Comparison of ENCODE assay signal across 8 cellular contexts in the genomic region with DNA sequence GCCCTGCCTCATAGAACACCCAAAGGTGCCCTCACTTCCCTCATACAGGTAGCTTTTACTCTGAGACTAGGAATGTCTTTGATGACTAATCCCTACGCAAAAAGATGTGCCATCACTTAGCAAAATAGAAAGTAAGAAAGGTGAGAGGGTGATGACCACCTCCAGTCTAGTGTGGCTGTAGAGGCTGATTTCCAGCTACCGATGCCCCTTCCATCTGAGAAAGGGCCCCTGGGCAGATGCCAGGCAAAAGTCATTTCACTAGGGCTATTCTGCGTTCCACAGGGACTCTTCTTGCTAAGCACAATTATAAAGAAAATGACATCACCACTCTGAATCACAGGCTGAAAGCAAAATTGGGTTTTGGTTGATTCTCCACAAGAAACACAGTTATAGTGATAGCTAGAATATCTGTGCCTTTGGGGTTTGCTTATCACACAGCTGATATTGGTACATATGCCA.
DNase-seq lines count a peak whose midpoint lies in the region; ATAC-seq, FAIRE-seq and TF ChIP-seq lines count a peak whose summit lies in the region.

No MANE protein-coding gene starts in this region.

- no peak overlapping the region for H3K4me3 ChIP-seq in astrocyte (ENCODE audit: insufficient read depth, low read depth, low read length)
- H3K4me3 ChIP-seq in muscle layer of duodenum (ENCODE audit: low read depth in 1 of 2, low read length in 2 of 2) = no peak overlapping the region
- H3K4me3 ChIP-seq in thoracic aorta = peak overlapping the region; percentile 92

- H3K4me3 Mint-ChIP-seq in activated CD8-positive, alpha-beta T cell treated with anti-CD3 and anti-CD28 coated beads for 36 hours = no peak overlapping the region
- no peak overlapping the region for H3K4me3 Mint-ChIP-seq in activated CD8-positive, alpha-beta T cell treated with anti-CD3 and anti-CD28 coated beads, Interleukin-2, amount 10 ng/mL, durations not matched to agents 7 days and 5 days
- H3K4me3 Mint-ChIP-seq in astrocyte (ENCODE audit: unreplicated experiment) = peak overlapping the region; percentile 11

- no peak for TF ChIP-seq CTCF in activated CD8-positive, alpha-beta T cell treated with anti-CD3 and anti-CD28 coated beads for 36 hours (IDR thresholded peaks at IDR 0.05)
- TF ChIP-seq CTCF in astrocyte (IDR thresholded peaks at IDR 0.05; ENCODE audit: insufficient read depth, low read depth, low read length) (no peak), thoracic aorta (IDR thresholded peaks at IDR 0.05) (no peak)

- DNase-seq in activated CD8-positive, alpha-beta T cell treated with anti-CD3 and anti-CD28 coated beads for 36 hours = peak; percentile 54
- no peak for DNase-seq in activated CD8-positive, alpha-beta T cell treated with anti-CD3 and anti-CD28 coated beads, Interleukin-2, amount 10 ng/mL, durations not matched to agents 7 days and 5 days
- DNase-seq in astrocyte (ENCODE audit: low read depth) (peak; percentile 21), thoracic aorta (ENCODE audit: low spot score) (no peak)

- H2AFZ ChIP-seq in astrocyte (ENCODE audit: low read depth, low read length) = no peak overlapping the region

- H3K27ac Mint-ChIP-seq in activated CD8-positive, alpha-beta T cell treated with anti-CD3 and anti-CD28 coated beads for 36 hours = peak overlapping the region; percentile 40
- H3K27ac Mint-ChIP-seq in activated CD8-positive, alpha-beta T cell treated with anti-CD3 and anti-CD28 coated beads, Interleukin-2, amount 10 ng/mL, durations not matched to agents 7 days and 5 days = no peak overlapping the region
- no peak overlapping the region for H3K27ac Mint-ChIP-seq in astrocyte (ENCODE audit: unreplicated experiment)

- H3K36me3 Mint-ChIP-seq in activated CD8-positive, alpha-beta T cell treated with anti-CD3 and anti-CD28 coated beads for 36 hours (ENCODE audit: low read depth) = peaks cover 12% of the 10 kb centered on the region
- peaks cover 30% of the 10 kb centered on the region for H3K36me3 Mint-ChIP-seq in activated CD8-positive, alpha-beta T cell treated with anti-CD3 and anti-CD28 coated beads, Interleukin-2, amount 10 ng/mL, durations not matched to agents 7 days and 5 days (ENCODE audit: low read depth)
- peaks cover 13% of the 10 kb centered on the region for H3K36me3 Mint-ChIP-seq in astrocyte (ENCODE audit: low read depth, unreplicated experiment)

- peak; percentile 55 for ATAC-seq in activated CD8-positive, alpha-beta T cell treated with anti-CD3 and anti-CD28 coated beads for 36 hours
- ATAC-seq in activated CD8-positive, alpha-beta T cell treated with anti-CD3 and anti-CD28 coated beads, Interleukin-2, amount 10 ng/mL, durations not matched to agents 7 days and 5 days = no peak
- ATAC-seq in thoracic aorta (ENCODE audit: insufficient number of reproducible peaks, low FRiP score, low read depth) (no peak), HG03442 (IDR thresholded peaks at IDR 0.05; ENCODE audit: unreplicated experiment) (no peak), GM19463 (IDR thresholded peaks at IDR 0.05; ENCODE audit: unreplicated experiment) (no peak), HG03196 (IDR thresholded peaks at IDR 0.05; ENCODE audit: unreplicated experiment) (no peak)

- no peaks in the 10 kb centered on the region for H3K9me3 Mint-ChIP-seq in activated CD8-positive, alpha-beta T cell treated with anti-CD3 and anti-CD28 coated beads for 36 hours
- no peaks in the 10 kb centered on the region for H3K9me3 Mint-ChIP-seq in activated CD8-positive, alpha-beta T cell treated with anti-CD3 and anti-CD28 coated beads, Interleukin-2, amount 10 ng/mL, durations not matched to agents 7 days and 5 days (ENCODE audit: insufficient read depth)
- no peaks in the 10 kb centered on the region for H3K9me3 Mint-ChIP-seq in astrocyte (ENCODE audit: unreplicated experiment)

- peaks cover 94% of the 10 kb centered on the region for H4K20me1 ChIP-seq in astrocyte (ENCODE audit: insufficient read depth, low read length)

- H3K27me3 ChIP-seq in astrocyte (ENCODE audit: insufficient read depth, low read length) (no peaks in the 10 kb centered on the region), muscle layer of duodenum (ENCODE audit: low read depth, low read length) (no peaks in the 10 kb centered on the region), thoracic aorta (replicated peaks; ENCODE audit: insufficient read depth) (no peaks in the 10 kb centered on the region)

- H3K27ac ChIP-seq in astrocyte (ENCODE audit: low read depth, low read length) (no peak overlapping the region), muscle layer of duodenum (ENCODE audit: low read length) (peak overlapping the region; percentile 2), thoracic aorta (peak overlapping the region; percentile 74 to 88)

- CTCF ChIA-PET in activated CD8-positive, alpha-beta T cell treated with anti-CD3 and anti-CD28 coated beads for 36 hours (lab: Charles Lee) = interaction anchor here (0.7 to 8.6 kb wide), 4 partner anchors 11 to 32 kb away, joined by 3 to 81 read pairs (median 20); no protein-coding TSS in a partner anchor
- CTCF ChIA-PET in activated CD8-positive, alpha-beta T cell treated with anti-CD3 and anti-CD28 coated beads, Interleukin-2, amount 10 ng/mL, durations not matched to agents 7 days and 5 days (lab: Charles Lee) = interaction anchor here (1.0 to 5.1 kb wide), 3 partner anchors 11 to 138 kb away, joined by 3 to 32 read pairs (median 14); no protein-coding TSS in a partner anchor

- H3K4me2 ChIP-seq in astrocyte (ENCODE audit: low read length) = peak overlapping the region; percentile 97

- H3K79me2 ChIP-seq in astrocyte (ENCODE audit: insufficient read depth, low read length) = peaks cover 92% of the 10 kb centered on the region

- no peak for FAIRE-seq in astrocyte (lab: Jason Lieb, UNC)

- H3K27me3 Mint-ChIP-seq in activated CD8-positive, alpha-beta T cell treated with anti-CD3 and anti-CD28 coated beads for 36 hours = no peaks in the 10 kb centered on the region
- no peaks in the 10 kb centered on the region for H3K27me3 Mint-ChIP-seq in activated CD8-positive, alpha-beta T cell treated with anti-CD3 and anti-CD28 coated beads, Interleukin-2, amount 10 ng/mL, durations not matched to agents 7 days and 5 days (ENCODE audit: low read depth)
- H3K27me3 Mint-ChIP-seq in astrocyte (ENCODE audit: low read depth, unreplicated experiment) = no peaks in the 10 kb centered on the region

- H3K9ac ChIP-seq in astrocyte (ENCODE audit: low read length) = no peak overlapping the region

- peaks cover 62% of the 10 kb centered on the region for H3K4me1 Mint-ChIP-seq in activated CD8-positive, alpha-beta T cell treated with anti-CD3 and anti-CD28 coated beads for 36 hours (ENCODE audit: low read depth)
- peaks cover 48% of the 10 kb centered on the region for H3K4me1 Mint-ChIP-seq in activated CD8-positive, alpha-beta T cell treated with anti-CD3 and anti-CD28 coated beads, Interleukin-2, amount 10 ng/mL, durations not matched to agents 7 days and 5 days (ENCODE audit: low read depth)
- peaks cover 55% of the 10 kb centered on the region for H3K4me1 Mint-ChIP-seq in astrocyte (ENCODE audit: low read depth, unreplicated experiment)

- H3K9me3 ChIP-seq in astrocyte (ENCODE audit: insufficient read depth, low read depth, low read length) (no peaks in the 10 kb centered on the region), muscle layer of duodenum (ENCODE audit: control insufficient read depth in 1 of 2, low read length in 2 of 2) (no peaks in the 10 kb centered on the region), thoracic aorta (no peaks in the 10 kb centered on the region)

- H3K36me3 ChIP-seq in astrocyte (ENCODE audit: insufficient read depth, low read length) (no peaks in the 10 kb centered on the region), muscle layer of duodenum (ENCODE audit: control insufficient read depth in 1 of 2, insufficient read depth in 2 of 2, low read length in 2 of 2) (no peaks in the 10 kb centered on the region), thoracic aorta (no peaks in the 10 kb centered on the region)

- intact Hi-C loops in activated CD8-positive, alpha-beta T cell treated with anti-CD3 and anti-CD28 coated beads for 36 hours (cut with micrococcal nuclease) = no loop called here

- peaks cover 56% of the 10 kb centered on the region for H3K4me1 ChIP-seq in astrocyte (ENCODE audit: insufficient read depth, low read length)
- peaks cover 38 to 93% of the 10 kb centered on the region in 2 donors for H3K4me1 ChIP-seq in muscle layer of duodenum (ENCODE audit: control insufficient read depth in 1 of 2, insufficient read depth in 2 of 2, low read length in 2 of 2)
- H3K4me1 ChIP-seq in thoracic aorta (ENCODE audit: control insufficient read depth in 1 of 2, low read depth in 2 of 2) = peaks cover 61 to 95% of the 10 kb centered on the region in 2 donors

- POLR2A ChIA-PET in activated CD8-positive, alpha-beta T cell treated with anti-CD3 and anti-CD28 coated beads for 36 hours (lab: Charles Lee) = interaction anchor here (0.6 to 1.3 kb wide), 7 partner anchors 13 to 460 kb away, joined by 3 to 4 read pairs (median 3); no protein-coding TSS in a partner anchor
- POLR2A ChIA-PET in activated CD8-positive, alpha-beta T cell treated with anti-CD3 and anti-CD28 coated beads, Interleukin-2, amount 10 ng/mL, durations not matched to agents 7 days and 5 days (lab: Charles Lee) = interaction anchor here (0.6 kb wide), 1 partner anchor 268 kb away, joined by 3 read pairs; no protein-coding TSS in a partner anchor

Comparison
In these comparisons a context has a peak if more than half of its experiments do, and no peak if none do; other contexts are left out.
1. DNase-seq: peak in activated CD8-positive, alpha-beta T cell treated with anti-CD3 and anti-CD28 coated beads for 36 hours (single experiment) and astrocyte (single experiment); none in activated CD8-positive, alpha-beta T cell treated with anti-CD3 and anti-CD28 coated beads, Interleukin-2, amount 10 ng/mL, durations not matched to agents 7 days and 5 days (single experiment) and thoracic aorta (single experiment).